Comparison of ENCODE assay signal across 8 cellular contexts in genomic region chr3:13634151-13634550, GRCh38.
"Had no signal": no experiment of that assay in that cellular context is flagged by ENCODE, and none has a peak within 500 bp of the region (broad histone marks: within the 10 kb centered on the region; RNA-seq: fewer than 3 reads in every experiment).

No MANE protein-coding gene starts in this region.

- H3K4me2 ChIP-seq: GM23338, KMS-11 had no signal

- H3K4me3 Mint-ChIP-seq: GM23338 had no signal

- H3K9me3 Mint-ChIP-seq: GM23338, IgD-negative memory B cell had no signal

- DNase-seq: H7, HCEC 1CT, KBM-7 had no signal

- H3K27ac Mint-ChIP-seq: GM23338, IgD-negative memory B cell had no signal

- ATAC-seq: GM23338, HepG2 had no signal

- H2AFZ ChIP-seq: GM23338 had no signal

- FAIRE-seq: HepG2 had no signal

- H3K36me3 Mint-ChIP-seq: IgD-negative memory B cell had no signal

- H3K4me3 ChIP-seq: GM23338 had no signal

- H3K27ac ChIP-seq: HL-60, KMS-11 had no signal

- H3K9ac ChIP-seq: KMS-11 had no signal
